ENCODE assay signal across 19 cellular contexts in the genomic region with DNA sequence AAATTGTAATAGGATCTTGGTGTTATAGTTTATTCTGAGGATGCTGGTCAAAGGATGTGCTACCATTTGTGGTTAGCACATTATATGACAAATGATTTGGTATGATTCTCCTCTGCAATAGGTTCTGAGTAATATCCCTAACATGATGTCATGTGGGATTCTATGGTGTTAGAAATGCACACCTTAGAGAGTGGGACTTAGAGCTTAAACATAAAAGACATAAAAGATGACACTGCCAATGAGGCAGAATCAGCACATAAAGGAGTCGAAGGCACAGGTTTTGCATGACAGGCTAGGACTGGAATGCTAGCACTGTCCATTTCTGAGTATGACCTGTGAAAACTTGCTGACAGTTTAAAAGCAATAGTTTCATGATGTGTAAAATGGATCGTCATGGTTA.
DNase-seq lines count a peak whose midpoint lies in the region; ATAC-seq, FAIRE-seq and TF ChIP-seq lines count a peak whose summit lies in the region.
"Had no signal": no experiment of that assay in that cellular context is flagged by ENCODE, and none has a peak within 500 bp of the region (broad histone marks: within the 10 kb centered on the region; RNA-seq: fewer than 3 reads in every experiment).

No MANE protein-coding gene starts in this region.

- H3K9me3 Mint-ChIP-seq in activated CD8-positive, alpha-beta T cell treated with anti-CD3 and anti-CD28 coated beads for 36 hours = no peaks in the 10 kb centered on the region
- no peaks in the 10 kb centered on the region for H3K9me3 Mint-ChIP-seq in activated CD8-positive, alpha-beta T cell treated with anti-CD3 and anti-CD28 coated beads, Interleukin-2, amount 10 ng/mL, durations not matched to agents 7 days and 5 days (ENCODE audit: insufficient read depth)

- H3K27me3 Mint-ChIP-seq in activated CD8-positive, alpha-beta T cell treated with anti-CD3 and anti-CD28 coated beads for 36 hours = no peaks in the 10 kb centered on the region
- peaks cover 5% of the 10 kb centered on the region for H3K27me3 Mint-ChIP-seq in activated CD8-positive, alpha-beta T cell treated with anti-CD3 and anti-CD28 coated beads, Interleukin-2, amount 10 ng/mL, durations not matched to agents 7 days and 5 days (ENCODE audit: low read depth)
- H3K27me3 Mint-ChIP-seq: B cell had no signal

- H3K79me2 ChIP-seq in GM23248 (ENCODE audit: insufficient read depth) = no peaks in the 10 kb centered on the region

- no peak overlapping the region for H3K4me3 ChIP-seq in GM23248
- H3K4me3 ChIP-seq in RWPE2 (ENCODE audit: severe bottlenecking) = no peak overlapping the region

- 94 to 95% methylated on average over 2 of the region's 2 CpGs for WGBS in GM23248 (ENCODE audit: low coverage in 1 of 2, low lambda C conversion rate in 2 of 2, missing lambda C conversion rate in 2 of 2), 2 experiments

- CTCF ChIA-PET in activated CD8-positive, alpha-beta T cell treated with anti-CD3 and anti-CD28 coated beads for 36 hours (lab: Charles Lee) = interaction anchor here (0.6 to 1.0 kb wide), 2 partner anchors 49 to 415 kb away, joined by 4 read pairs; no protein-coding TSS in a partner anchor
- CTCF ChIA-PET in activated CD8-positive, alpha-beta T cell treated with anti-CD3 and anti-CD28 coated beads, Interleukin-2, amount 10 ng/mL, durations not matched to agents 7 days and 5 days (lab: Charles Lee) = interaction anchor here (1.0 kb wide), 1 partner anchor 49 kb away, joined by 3 read pairs; no protein-coding TSS in a partner anchor

- intact Hi-C loops in activated CD8-positive, alpha-beta T cell treated with anti-CD3 and anti-CD28 coated beads for 36 hours (cut with micrococcal nuclease) = no loop called here

- peak; percentile 57 for ATAC-seq in activated CD8-positive, alpha-beta T cell treated with anti-CD3 and anti-CD28 coated beads for 36 hours
- no peak for ATAC-seq in activated CD8-positive, alpha-beta T cell treated with anti-CD3 and anti-CD28 coated beads, Interleukin-2, amount 10 ng/mL, durations not matched to agents 7 days and 5 days
- ATAC-seq in RWPE2 (ENCODE audit: low read depth) (peak; percentile 76), foreskin keratinocyte (peak; percentile 93)
- ATAC-seq: HepG2, Right ventricle myocardium inferior had no signal

- no peak overlapping the region for H3K4me2 ChIP-seq in GM23248 (ENCODE audit: unreplicated experiment)

- H2AFZ ChIP-seq in GM23248 = no peak overlapping the region

- DNase-seq in activated CD8-positive, alpha-beta T cell treated with anti-CD3 and anti-CD28 coated beads for 36 hours = no peak
- DNase-seq in activated CD8-positive, alpha-beta T cell treated with anti-CD3 and anti-CD28 coated beads, Interleukin-2, amount 10 ng/mL, durations not matched to agents 7 days and 5 days = no peak
- peak; percentile 29 for DNase-seq in GM23248
- no peak for DNase-seq in RWPE2 (ENCODE audit: low spot score)
- DNase-seq in foreskin keratinocyte = peak; percentile 85 to 95
- no peak for DNase-seq in D341Med (ENCODE audit: low spot score)
- DNase-seq in NOMO-1 treated with dmso at 0.1 percent for 144 hours (lab: John Stamatoyannopoulos, UW; ENCODE audit: unreplicated experiment) = no peak
- DNase-seq in frontal cortex (ENCODE audit: low spot score in 2 of 2) = no peak
- DNase-seq: COR-L47, GDM1, KBM-7, NCI-H1417 treated with DMSO at 0.1 percent for 48 hours, NCI-H187 treated with DMSO at 0.1 percent for 48 hours, NCI-H226, NCI-H526 had no signal

- no peaks in the 10 kb centered on the region for H3K36me3 ChIP-seq in GM23248 (ENCODE audit: low read depth)
- no peaks in the 10 kb centered on the region for H3K36me3 ChIP-seq in RWPE2 (ENCODE audit: low read depth)

- no peak for FAIRE-seq in frontal cortex (lab: Jason Lieb, UNC)
- FAIRE-seq: H1, HepG2 had no signal

- H3K27me3 ChIP-seq in GM23248 (replicated peaks; ENCODE audit: insufficient read depth) (no peaks in the 10 kb centered on the region), RWPE2 (ENCODE audit: insufficient read depth, poor library complexity, severe bottlenecking) (no peaks in the 10 kb centered on the region), foreskin keratinocyte (no peaks in the 10 kb centered on the region)

- H3K27ac ChIP-seq in GM23248 = no peak overlapping the region
- H3K27ac ChIP-seq in RWPE2 (ENCODE audit: poor library complexity, severe bottlenecking) = no peak overlapping the region
- no peak overlapping the region for H3K27ac ChIP-seq in foreskin keratinocyte

- in situ Hi-C loops in GM23248 (cut with MboI) = no loop called here

- H4K20me1 ChIP-seq in GM23248 (ENCODE audit: insufficient read depth) = no peaks in the 10 kb centered on the region

- H3K9me3 ChIP-seq in GM23248 (ENCODE audit: low read depth) (no peaks in the 10 kb centered on the region), RWPE2 (ENCODE audit: severe bottlenecking) (peaks cover 3% of the 10 kb centered on the region)

- H3K4me1 Mint-ChIP-seq in activated CD8-positive, alpha-beta T cell treated with anti-CD3 and anti-CD28 coated beads for 36 hours (ENCODE audit: low read depth) = peaks cover 22% of the 10 kb centered on the region
- H3K4me1 Mint-ChIP-seq in activated CD8-positive, alpha-beta T cell treated with anti-CD3 and anti-CD28 coated beads, Interleukin-2, amount 10 ng/mL, durations not matched to agents 7 days and 5 days (ENCODE audit: low read depth) = peaks cover 22% of the 10 kb centered on the region

- H3K36me3 Mint-ChIP-seq in activated CD8-positive, alpha-beta T cell treated with anti-CD3 and anti-CD28 coated beads for 36 hours (ENCODE audit: low read depth) = no peaks in the 10 kb centered on the region
- peaks cover 2% of the 10 kb centered on the region for H3K36me3 Mint-ChIP-seq in activated CD8-positive, alpha-beta T cell treated with anti-CD3 and anti-CD28 coated beads, Interleukin-2, amount 10 ng/mL, durations not matched to agents 7 days and 5 days (ENCODE audit: low read depth)

- H3K9me2 ChIP-seq in GM23248 (ENCODE audit: insufficient read depth) = no peaks in the 10 kb centered on the region; the same call in 1 of the 2 replicates

- H3K9ac ChIP-seq in GM23248 = no peak overlapping the region

- TF ChIP-seq CTCF in activated CD8-positive, alpha-beta T cell treated with anti-CD3 and anti-CD28 coated beads for 36 hours (IDR thresholded peaks at IDR 0.05) = no peak
- TF ChIP-seq CTCF in RWPE2 (IDR thresholded peaks at IDR 0.05; ENCODE audit: poor library complexity, severe bottlenecking) (no peak), foreskin keratinocyte (conservative IDR thresholded peaks at IDR 0.05) (no peak)

- POLR2A ChIA-PET in activated CD8-positive, alpha-beta T cell treated with anti-CD3 and anti-CD28 coated beads for 36 hours (lab: Charles Lee) = no interaction called here
- POLR2A ChIA-PET in activated CD8-positive, alpha-beta T cell treated with anti-CD3 and anti-CD28 coated beads, Interleukin-2, amount 10 ng/mL, durations not matched to agents 7 days and 5 days (lab: Charles Lee) = no interaction called here

- H3K27ac Mint-ChIP-seq in activated CD8-positive, alpha-beta T cell treated with anti-CD3 and anti-CD28 coated beads for 36 hours = no peak overlapping the region
- H3K27ac Mint-ChIP-seq in activated CD8-positive, alpha-beta T cell treated with anti-CD3 and anti-CD28 coated beads, Interleukin-2, amount 10 ng/mL, durations not matched to agents 7 days and 5 days = no peak overlapping the region
- H3K27ac Mint-ChIP-seq: B cell had no signal

- no peak overlapping the region for H3K4me3 Mint-ChIP-seq in activated CD8-positive, alpha-beta T cell treated with anti-CD3 and anti-CD28 coated beads for 36 hours
- H3K4me3 Mint-ChIP-seq in activated CD8-positive, alpha-beta T cell treated with anti-CD3 and anti-CD28 coated beads, Interleukin-2, amount 10 ng/mL, durations not matched to agents 7 days and 5 days = no peak overlapping the region
- H3K4me3 Mint-ChIP-seq: B cell had no signal

- H3K4me1 ChIP-seq in GM23248 (ENCODE audit: insufficient read depth) (0 out of 2 replicates have a peak, but pooled peaks cover 5% of the 10 kb centered on the region), RWPE2 (ENCODE audit: insufficient read depth, poor library complexity, severe bottlenecking) (peaks cover 6% of the 10 kb centered on the region), foreskin keratinocyte (peaks cover 12% of the 10 kb centered on the region)

- H3F3A ChIP-seq in GM23248 (ENCODE audit: insufficient read depth) = no peaks in the 10 kb centered on the region

Comparison
In these comparisons a context has a peak if more than half of its experiments do, and no peak if none do; other contexts are left out.
1. DNase-seq: peak in GM23248 (single experiment) and foreskin keratinocyte (2 of 2); none in activated CD8-positive, alpha-beta T cell treated with anti-CD3 and anti-CD28 coated beads for 36 hours (single experiment), activated CD8-positive, alpha-beta T cell treated with anti-CD3 and anti-CD28 coated beads, Interleukin-2, amount 10 ng/mL, durations not matched to agents 7 days and 5 days (single experiment), RWPE2 (single experiment), D341Med (single experiment), NOMO-1 treated with dmso at 0.1 percent for 144 hours (single experiment) and frontal cortex (0 of 2).